ENCODE assay signal across 20 cellular contexts in the genomic region with DNA sequence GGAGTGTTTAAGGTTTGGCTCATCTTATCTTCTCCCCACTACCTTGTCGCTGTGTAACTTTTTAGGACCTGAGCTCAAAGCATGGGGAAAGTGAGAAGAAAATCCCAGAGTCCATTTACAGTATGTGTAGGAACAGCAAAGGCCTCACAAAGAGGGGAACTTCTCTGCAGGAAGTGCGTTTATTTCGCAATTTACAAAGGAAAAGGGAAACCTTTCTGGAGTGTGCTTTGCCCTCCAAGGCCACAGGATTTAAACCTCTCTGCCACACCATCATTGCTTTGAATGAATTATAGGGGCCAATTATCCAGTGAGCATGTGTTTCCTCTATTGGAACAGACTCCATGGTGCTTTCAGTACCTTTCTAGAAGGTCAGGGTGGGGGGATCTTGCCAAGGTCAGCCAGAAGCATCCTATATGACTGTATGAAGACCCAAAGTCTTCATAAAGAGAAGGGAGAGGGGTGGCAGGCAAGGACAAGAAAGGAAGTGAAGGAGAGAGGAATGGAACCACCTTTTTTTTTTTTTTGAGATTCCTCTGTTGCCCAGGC.
"Had no signal": no experiment of that assay in that cellular context is flagged by ENCODE, and none has a peak within 500 bp of the region (broad histone marks: within the 10 kb centered on the region; RNA-seq: fewer than 3 reads in every experiment).

No MANE protein-coding gene starts in this region.

- H3K36me3 Mint-ChIP-seq: activated naive CD4-positive, alpha-beta T cell treated with anti-CD3 and anti-CD28 coated beads, Interleukin-2, amount 10 ng/mL, durations not matched to agents 7 days and 5 days; brain; natural killer cell; stimulated activated naive B cell treated with anti-CD40 and anti-IgM and Interleukin-4, amounts not matched to agents 10 μg/mL and 1 μg/mL and 100 μg/mL, for 72 hours had no signal

- DNase-seq: activated CD4-positive, alpha-beta T cell treated with anti-CD3 and anti-CD28 coated beads, Interleukin-2, amount 10 ng/mL, durations not matched to agents 7 days and 5 days; activated CD8-positive, alpha-beta memory T cell treated with anti-CD3 and anti-CD28 coated beads, Interleukin-2, amount 50 U/mL, for 4 hours; activated CD8-positive, alpha-beta T cell treated with anti-CD3 and anti-CD28 coated beads, Interleukin-2, amount 10 ng/mL, durations not matched to agents 7 days and 5 days; activated effector memory CD4-positive, alpha-beta T cell treated with Interleukin-2 at 50 U/mL for 16 hours; activated naive CD4-positive, alpha-beta T cell treated with anti-CD3 and anti-CD28 coated beads, Interleukin-2, amount 10 ng/mL, durations not matched to agents 7 days and 5 days; activated naive CD8-positive, alpha-beta T cell treated with anti-CD3 and anti-CD28 coated beads, Interleukin-2, amount 50 U/mL, for 24 hours; activated T-cell treated with anti-CD3 and anti-CD28 coated beads, Interleukin-2, amount 50 U/mL, for 4 hours; anterior cingulate cortex; caudate nucleus; gastrocnemius medialis; head of caudate nucleus; lower lobe of right lung; natural killer cell; pancreas; sigmoid colon; stimulated activated naive B cell treated with anti-CD40 and anti-IgM and Interleukin-4, amounts not matched to agents 10 μg/mL and 1 μg/mL and 100 μg/mL, for 72 hours; T-helper 9 cell; upper lobe of left lung had no signal

- H3K4me1 ChIP-seq: gastrocnemius medialis, lower lobe of right lung, pancreas, sigmoid colon had no signal

- H3K27ac ChIP-seq: gastrocnemius medialis, lower lobe of right lung, pancreas, sigmoid colon, thoracic aorta, upper lobe of left lung had no signal

- H3K4me3 ChIP-seq: gastrocnemius medialis, lower lobe of right lung, pancreas, sigmoid colon, thoracic aorta, upper lobe of left lung had no signal

- H3K4me1 Mint-ChIP-seq: activated CD4-positive, alpha-beta T cell treated with anti-CD3 and anti-CD28 coated beads, Interleukin-2, amount 10 ng/mL, durations not matched to agents 7 days and 5 days; activated naive CD4-positive, alpha-beta T cell treated with anti-CD3 and anti-CD28 coated beads, Interleukin-2, amount 10 ng/mL, durations not matched to agents 7 days and 5 days; activated naive CD8-positive, alpha-beta T cell treated with anti-CD3 and anti-CD28 coated beads, Interleukin-2, amount 50 U/mL, for 24 hours; brain; natural killer cell; stimulated activated naive B cell treated with anti-CD40 and anti-IgM and Interleukin-4, amounts not matched to agents 10 μg/mL and 1 μg/mL and 100 μg/mL, for 72 hours had no signal

- H3K9me3 ChIP-seq: gastrocnemius medialis, lower lobe of right lung, pancreas, sigmoid colon, thoracic aorta, upper lobe of left lung had no signal

- H3K27me3 ChIP-seq: gastrocnemius medialis, pancreas, sigmoid colon, upper lobe of left lung had no signal

- H3K9me3 Mint-ChIP-seq: activated CD4-positive, alpha-beta T cell treated with anti-CD3 and anti-CD28 coated beads, Interleukin-2, amount 10 ng/mL, durations not matched to agents 7 days and 5 days; activated naive CD4-positive, alpha-beta T cell treated with anti-CD3 and anti-CD28 coated beads, Interleukin-2, amount 10 ng/mL, durations not matched to agents 7 days and 5 days; activated naive CD8-positive, alpha-beta T cell treated with anti-CD3 and anti-CD28 coated beads, Interleukin-2, amount 50 U/mL, for 24 hours; activated T-cell treated with anti-CD3 and anti-CD28 coated beads, Interleukin-2, amount 50 U/mL, for 4 hours; brain; natural killer cell; stimulated activated naive B cell treated with anti-CD40 and anti-IgM and Interleukin-4, amounts not matched to agents 10 μg/mL and 1 μg/mL and 100 μg/mL, for 72 hours had no signal

- H3K27ac Mint-ChIP-seq: activated CD4-positive, alpha-beta T cell treated with anti-CD3 and anti-CD28 coated beads, Interleukin-2, amount 10 ng/mL, durations not matched to agents 7 days and 5 days; activated CD8-positive, alpha-beta T cell treated with anti-CD3 and anti-CD28 coated beads, Interleukin-2, amount 10 ng/mL, durations not matched to agents 7 days and 5 days; activated naive CD4-positive, alpha-beta T cell treated with anti-CD3 and anti-CD28 coated beads, Interleukin-2, amount 10 ng/mL, durations not matched to agents 7 days and 5 days; activated naive CD8-positive, alpha-beta T cell treated with anti-CD3 and anti-CD28 coated beads, Interleukin-2, amount 50 U/mL, for 24 hours; brain; natural killer cell; stimulated activated naive B cell treated with anti-CD40 and anti-IgM and Interleukin-4, amounts not matched to agents 10 μg/mL and 1 μg/mL and 100 μg/mL, for 72 hours had no signal

- H3K36me3 ChIP-seq: gastrocnemius medialis, lower lobe of right lung, pancreas, sigmoid colon, thoracic aorta, upper lobe of left lung had no signal

- H3K4me3 Mint-ChIP-seq: activated CD4-positive, alpha-beta T cell treated with anti-CD3 and anti-CD28 coated beads, Interleukin-2, amount 10 ng/mL, durations not matched to agents 7 days and 5 days; activated CD8-positive, alpha-beta T cell treated with anti-CD3 and anti-CD28 coated beads, Interleukin-2, amount 10 ng/mL, durations not matched to agents 7 days and 5 days; activated naive CD4-positive, alpha-beta T cell treated with anti-CD3 and anti-CD28 coated beads, Interleukin-2, amount 10 ng/mL, durations not matched to agents 7 days and 5 days; activated naive CD8-positive, alpha-beta T cell treated with anti-CD3 and anti-CD28 coated beads, Interleukin-2, amount 50 U/mL, for 24 hours; activated T-cell treated with anti-CD3 and anti-CD28 coated beads, Interleukin-2, amount 50 U/mL, for 4 hours; brain; natural killer cell; stimulated activated naive B cell treated with anti-CD40 and anti-IgM and Interleukin-4, amounts not matched to agents 10 μg/mL and 1 μg/mL and 100 μg/mL, for 72 hours had no signal
